8 cellular contexts compared by ENCODE assay signal in genomic region chr14:21825147-21825743, GRCh38.
DNase-seq lines count a peak whose midpoint lies in the region; ATAC-seq, FAIRE-seq and TF ChIP-seq lines count a peak whose summit lies in the region.

No MANE protein-coding gene starts in this region.

- no peak for ATAC-seq in gastrocnemius medialis

- H3K9me3 ChIP-seq in Peyer's patch (no peaks in the 10 kb centered on the region), gastrocnemius medialis (no peaks in the 10 kb centered on the region)

- no peaks in the 10 kb centered on the region for H3K36me3 ChIP-seq in Peyer's patch
- H3K36me3 ChIP-seq in gastrocnemius medialis = no peaks in the 10 kb centered on the region

- no peak overlapping the region for H3K4me3 ChIP-seq in Peyer's patch
- no peak overlapping the region for H3K4me3 ChIP-seq in gastrocnemius medialis

- in situ Hi-C loops in gastrocnemius medialis (cut with MboI; ENCODE audit: low sequenced_read_pairs in 4 of 4) = no loop called here

- H3K27ac ChIP-seq in Peyer's patch = no peak overlapping the region
- no peak overlapping the region for H3K27ac ChIP-seq in gastrocnemius medialis

- TF ChIP-seq CTCF in Peyer's patch (IDR thresholded peaks at IDR 0.05) = peak in 4 of 6 experiments; percentile 4 to 27 (median 18)
- no peak for TF ChIP-seq CTCF in gastrocnemius medialis (IDR thresholded peaks at IDR 0.05 in 4 of 5, conservative IDR thresholded peaks at IDR 0.05 in 1 of 5)

- DNase-seq in AG08396 (ENCODE audit: low spot score) (peak; percentile 12), H54 (ENCODE audit: insufficient read length, low spot score) (peak; percentile 5), Peyer's patch (no peak), lung microvascular endothelial cell (ENCODE audit: low read depth in 2 of 2) (peak; percentile 37 to 39), gastrocnemius medialis (no peak), dedifferentiated amniotic fluid mesenchymal stem cell (ENCODE audit: extremely low spot score) (no peak), posterior vena cava (ENCODE audit: low spot score) (no peak)
- DNase-seq in activated naive CD4-positive, alpha-beta T cell treated with Interleukin-2 at 50 U/mL for 16 hours = peak; percentile 43

- TF ChIP-seq POLR2A in H54 (IDR thresholded peaks at IDR 0.05; ENCODE audit: low read depth, low read length) (no peak), Peyer's patch (IDR thresholded peaks at IDR 0.05) (no peak), gastrocnemius medialis (IDR thresholded peaks at IDR 0.05) (no peak)

- no peaks in the 10 kb centered on the region for H3K27me3 ChIP-seq in Peyer's patch
- no peaks in the 10 kb centered on the region for H3K27me3 ChIP-seq in gastrocnemius medialis

- intact Hi-C loops in gastrocnemius medialis (cut with DNase I; ENCODE audit: low total_unique reads) = no loop called here
- intact Hi-C loops in posterior vena cava (cut with DNase I) = no loop called here

- H3K4me1 ChIP-seq in Peyer's patch (no peaks in the 10 kb centered on the region), gastrocnemius medialis (no peaks in the 10 kb centered on the region)

- no peak for FAIRE-seq in H54 (lab: Jason Lieb, UNC)

Comparison
In these comparisons a context has a peak if more than half of its experiments do, and no peak if none do; other contexts are left out.
1. DNase-seq: peak in AG08396 (single experiment), H54 (single experiment), activated naive CD4-positive, alpha-beta T cell treated with Interleukin-2 at 50 U/mL for 16 hours (single experiment) and lung microvascular endothelial cell (2 of 2); none in Peyer's patch (0 of 3), gastrocnemius medialis (0 of 2), dedifferentiated amniotic fluid mesenchymal stem cell (single experiment) and posterior vena cava (single experiment).
2. CTCF ChIP-seq: peak in Peyer's patch (4 of 6); none in gastrocnemius medialis (0 of 5).